In genomic region chr14:81582420-81582819, GRCh38 we compare ENCODE assay signal across 1 cellular context.
TF ChIP-seq lines count a peak whose summit lies in the region.

No MANE protein-coding gene starts in this region.

TF ChIP-seq in GM23338, 12 proteins besides CTCF, POLR2A, EP300 and RAD21 (continued from another document):
- no peak for TF ChIP-seq ZNF462 (CRISPR knock-in tag; IDR thresholded peaks at IDR 0.05)
- no peak for TF ChIP-seq POLR2AphosphoS5 (IDR thresholded peaks at IDR 0.05; ENCODE audit: low read depth)
- no peak for TF ChIP-seq EZH2 (IDR thresholded peaks at IDR 0.05; ENCODE audit: low read depth, unreplicated experiment)
- TF ChIP-seq REST (IDR thresholded peaks at IDR 0.05; ENCODE audit: unreplicated experiment), result no peak
- TF ChIP-seq ZNF331 (CRISPR knock-in tag; IDR thresholded peaks at IDR 0.05; ENCODE audit: low read depth), result no peak
- no peak for TF ChIP-seq ZNF114 (CRISPR knock-in tag; IDR thresholded peaks at IDR 0.05)
- no peak for TF ChIP-seq CREB1 (CRISPR knock-in tag; IDR thresholded peaks at IDR 0.05; ENCODE audit: low read depth)
